26 cellular contexts compared by ENCODE assay signal in genomic region chr2:68046224-68046623, GRCh38.
"Had no signal": no experiment of that assay in that cellular context is flagged by ENCODE, and none has a peak within 500 bp of the region (broad histone marks: within the 10 kb centered on the region; RNA-seq: fewer than 3 reads in every experiment).

No MANE protein-coding gene starts in this region.

- H3K4me3 Mint-ChIP-seq: activated CD4-positive, alpha-beta T cell treated with anti-CD3 and anti-CD28 coated beads, Interleukin-2, amount 10 ng/mL, durations not matched to agents 7 days and 5 days; activated CD8-positive, alpha-beta T cell treated with anti-CD3 and anti-CD28 coated beads for 36 hours; activated naive CD8-positive, alpha-beta T cell; central memory CD8-positive, alpha-beta T cell; naive thymus-derived CD8-positive, alpha-beta T cell; neural progenitor cell; T-helper 1 cell treated with Interleukin-12 subunit alpha and Interleukin-12 subunit beta and Interleukin-4 antibody, amounts not matched to agents 30 μg/mL and 1 μg/mL, for 36 hours; WTC11 had no signal

- DNase-seq: activated CD4-positive, alpha-beta T cell treated with anti-CD3 and anti-CD28 coated beads for 1 hour; activated CD4-positive, alpha-beta T cell treated with anti-CD3 and anti-CD28 coated beads, Interleukin-2, amount 10 ng/mL, durations not matched to agents 7 days and 5 days; activated CD8-positive, alpha-beta T cell treated with anti-CD3 and anti-CD28 coated beads for 36 hours; activated naive CD4-positive, alpha-beta T cell; activated T-cell treated with anti-CD3 and anti-CD28 coated beads, Interleukin-2, amount 50 U/mL, for 48 hours; anterior cingulate cortex; effector CD8-positive, alpha-beta T cell; head of caudate nucleus; left ventricle myocardium superior; naive thymus-derived CD8-positive, alpha-beta T cell; occipital lobe; psoas muscle; right cardiac atrium; spleen; stimulated activated naive CD4-positive, alpha-beta T cell; SW 1271; T-helper 9 cell; tibial artery; upper lobe of right lung had no signal

- ATAC-seq: activated CD8-positive, alpha-beta T cell treated with anti-CD3 and anti-CD28 coated beads for 36 hours; left ventricle myocardium superior; naive thymus-derived CD8-positive, alpha-beta T cell; psoas muscle; right cardiac atrium; upper lobe of right lung; WTC11 had no signal

- H3K36me3 ChIP-seq: neural progenitor cell had no signal

- H3K27me3 ChIP-seq: neural progenitor cell, spleen, suprapubic skin, tibial artery, upper lobe of right lung had no signal

- H3K27me3 Mint-ChIP-seq: activated CD4-positive, alpha-beta T cell treated with anti-CD3 and anti-CD28 coated beads, Interleukin-2, amount 10 ng/mL, durations not matched to agents 7 days and 5 days; activated CD8-positive, alpha-beta T cell treated with anti-CD3 and anti-CD28 coated beads for 36 hours; activated naive CD8-positive, alpha-beta T cell; central memory CD8-positive, alpha-beta T cell; naive thymus-derived CD8-positive, alpha-beta T cell had no signal

- H3K9me3 ChIP-seq: psoas muscle, spleen, suprapubic skin, tibial artery, upper lobe of right lung had no signal

- H3K36me3 Mint-ChIP-seq: activated naive CD8-positive, alpha-beta T cell had no signal

- H3K27ac ChIP-seq: neural progenitor cell, parathyroid adenoma, psoas muscle, spleen, suprapubic skin, tibial artery, upper lobe of right lung had no signal

- H3K4me1 ChIP-seq: neural progenitor cell, suprapubic skin, upper lobe of right lung had no signal

- H3K4me1 Mint-ChIP-seq: neural progenitor cell, WTC11 had no signal

- H3K27ac Mint-ChIP-seq: activated CD4-positive, alpha-beta T cell treated with anti-CD3 and anti-CD28 coated beads, Interleukin-2, amount 10 ng/mL, durations not matched to agents 7 days and 5 days; activated CD8-positive, alpha-beta T cell treated with anti-CD3 and anti-CD28 coated beads for 36 hours; activated naive CD8-positive, alpha-beta T cell; neural progenitor cell; T-helper 1 cell treated with Interleukin-12 subunit alpha and Interleukin-12 subunit beta and Interleukin-4 antibody, amounts not matched to agents 30 μg/mL and 1 μg/mL, for 36 hours; WTC11 had no signal

- H3K9me3 Mint-ChIP-seq: activated CD4-positive, alpha-beta T cell treated with anti-CD3 and anti-CD28 coated beads, Interleukin-2, amount 10 ng/mL, durations not matched to agents 7 days and 5 days; activated CD8-positive, alpha-beta T cell treated with anti-CD3 and anti-CD28 coated beads for 36 hours; central memory CD8-positive, alpha-beta T cell; naive thymus-derived CD8-positive, alpha-beta T cell; neural progenitor cell; T-helper 1 cell treated with Interleukin-12 subunit alpha and Interleukin-12 subunit beta and Interleukin-4 antibody, amounts not matched to agents 30 μg/mL and 1 μg/mL, for 36 hours; WTC11 had no signal

- H3K4me3 ChIP-seq: neural progenitor cell, psoas muscle, spleen, suprapubic skin, tibial artery, upper lobe of right lung had no signal
